33 cellular contexts compared by ENCODE assay signal in the genomic region with DNA sequence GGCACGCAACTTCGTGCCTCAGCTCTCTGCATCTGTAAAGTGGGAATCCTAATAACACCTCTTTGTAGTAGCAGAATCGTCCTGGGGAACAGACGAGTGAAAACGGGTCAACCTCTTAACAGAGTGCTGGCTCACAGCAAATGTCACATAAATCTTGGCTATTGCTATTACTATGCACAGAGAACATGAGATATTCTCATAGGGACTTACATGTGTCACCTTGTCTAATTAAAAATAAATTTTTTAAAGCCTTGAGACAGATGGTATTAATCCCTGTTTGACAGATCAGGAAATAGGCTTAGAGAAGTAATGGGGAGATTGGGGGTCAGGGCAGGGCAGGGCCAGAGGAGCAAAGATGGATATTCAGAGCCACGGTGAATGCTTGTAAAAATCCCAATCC.
"Had no signal": no experiment of that assay in that cellular context is flagged by ENCODE, and none has a peak within 500 bp of the region (broad histone marks: within the 10 kb centered on the region; RNA-seq: fewer than 3 reads in every experiment).

No MANE protein-coding gene starts in this region.

- DNase-seq: activated CD4-positive, alpha-beta memory T cell treated with anti-CD3 and anti-CD28 coated beads for 36 hours; activated CD4-positive, alpha-beta T cell treated with anti-CD3 and anti-CD28 coated beads for 36 hours; activated CD4-positive, alpha-beta T cell treated with anti-CD3 and anti-CD28 coated beads, Interleukin-2, amount 10 ng/mL, durations not matched to agents 24 days and 14 days; activated CD4-positive, CD25-positive, alpha-beta regulatory T cell; activated CD4-positive, CD25-positive, alpha-beta regulatory T cell treated with anti-CD3 and anti-CD28 coated beads, Interleukin-2, amount 50 U/mL, for 72 hours; activated CD8-positive, alpha-beta memory T cell treated with anti-CD3 and anti-CD28 coated beads, Interleukin-2, amount 10 ng/mL, durations not matched to agents 7 days and 5 days; activated CD8-positive, alpha-beta memory T cell treated with anti-CD3 and anti-CD28 coated beads, Interleukin-2, amount 50 U/mL, for 4 hours; activated CD8-positive, alpha-beta T cell treated with anti-CD3 and anti-CD28 coated beads, Interleukin-2, amount 10 ng/mL, durations not matched to agents 7 days and 5 days; activated effector memory CD4-positive, alpha-beta T cell treated with anti-CD3 and anti-CD28 coated beads, Interleukin-2, amount 50 U/mL, for 16 hours; activated naive CD4-positive, alpha-beta T cell treated with anti-CD3 and anti-CD28 coated beads for 36 hours; activated naive CD8-positive, alpha-beta T cell treated with anti-CD3 and anti-CD28 coated beads for 36 hours; activated naive CD8-positive, alpha-beta T cell treated with anti-CD3 and anti-CD28 coated beads, Interleukin-2, amount 50 U/mL, for 24 hours; activated T-cell treated with anti-CD3 and anti-CD28 coated beads, Interleukin-2, amount 50 U/mL, for 1 hour; activated T-cell treated with anti-CD3 and anti-CD28 coated beads, Interleukin-2, amount 50 U/mL, for 48 hours; adrenal gland; amygdala; body of pancreas; caudate nucleus; effector CD8-positive, alpha-beta T cell; esophagus squamous epithelium; foreskin melanocyte; heart right ventricle; T-helper 17 cell; T1000 had no signal

- H3K27ac ChIP-seq: adrenal gland, body of pancreas, epithelial cell of prostate, esophagus squamous epithelium, gastroesophageal sphincter, heart right ventricle had no signal

- H3K4me3 Mint-ChIP-seq: activated CD4-positive, alpha-beta memory T cell treated with anti-CD3 and anti-CD28 coated beads for 36 hours; activated CD4-positive, alpha-beta T cell treated with anti-CD3 and anti-CD28 coated beads for 36 hours; activated CD4-positive, alpha-beta T cell treated with anti-CD3 and anti-CD28 coated beads, Interleukin-2, amount 10 ng/mL, durations not matched to agents 24 days and 14 days; activated CD8-positive, alpha-beta memory T cell treated with anti-CD3 and anti-CD28 coated beads, Interleukin-2, amount 10 ng/mL, durations not matched to agents 7 days and 5 days; activated CD8-positive, alpha-beta T cell treated with anti-CD3 and anti-CD28 coated beads, Interleukin-2, amount 10 ng/mL, durations not matched to agents 7 days and 5 days; activated naive CD4-positive, alpha-beta T cell treated with anti-CD3 and anti-CD28 coated beads for 36 hours; activated naive CD4-positive, alpha-beta T cell treated with anti-CD3 and anti-CD28 coated beads, Interleukin-2, amount 50 U/mL, for 24 hours; activated naive CD8-positive, alpha-beta T cell treated with anti-CD3 and anti-CD28 coated beads for 36 hours; activated naive CD8-positive, alpha-beta T cell treated with anti-CD3 and anti-CD28 coated beads, Interleukin-2, amount 50 U/mL, for 24 hours; activated T-helper 1 cell treated with anti-CD3 and anti-CD28 coated beads, Interleukin-12 subunit alpha, Interleukin-12 subunit beta, Interleukin-2, Interleukin-4 antibody, amounts not matched to agents 30 ng/mL and 10 ng/mL and 1 ng/mL, durations not matched to agents 14 hours and 24 hours and 36 hours; T-helper 17 cell; T-helper 2 cell treated with Interferon-gamma antibody and Interleukin-4, amounts not matched to agents 5 μg/mL and 100 μg/mL, for 36 hours had no signal

- H3K36me3 ChIP-seq: adrenal gland, esophagus squamous epithelium, gastroesophageal sphincter, heart right ventricle had no signal

- H3K9me3 Mint-ChIP-seq: activated CD4-positive, alpha-beta memory T cell treated with anti-CD3 and anti-CD28 coated beads for 36 hours; activated CD4-positive, alpha-beta T cell treated with anti-CD3 and anti-CD28 coated beads, Interleukin-2, amount 10 ng/mL, durations not matched to agents 24 days and 14 days; activated naive CD4-positive, alpha-beta T cell treated with anti-CD3 and anti-CD28 coated beads for 36 hours; activated naive CD4-positive, alpha-beta T cell treated with anti-CD3 and anti-CD28 coated beads, Interleukin-2, amount 50 U/mL, for 24 hours; activated naive CD8-positive, alpha-beta T cell treated with anti-CD3 and anti-CD28 coated beads for 36 hours; activated naive CD8-positive, alpha-beta T cell treated with anti-CD3 and anti-CD28 coated beads, Interleukin-2, amount 50 U/mL, for 24 hours; activated T-helper 1 cell treated with anti-CD3 and anti-CD28 coated beads, Interleukin-12 subunit alpha, Interleukin-12 subunit beta, Interleukin-2, Interleukin-4 antibody, amounts not matched to agents 30 ng/mL and 10 ng/mL and 1 ng/mL, durations not matched to agents 14 hours and 24 hours and 36 hours; activated T-helper 2 cell treated with anti-CD3 and anti-CD28 coated beads, Interferon-gamma antibody, Interleukin-2, Interleukin-4, amounts not matched to agents 10 μg/mL and 5 μg/mL and 100 μg/mL, durations not matched to agents 14 hours and 24 hours and 36 hours; T-helper 2 cell treated with Interferon-gamma antibody and Interleukin-4, amounts not matched to agents 5 μg/mL and 100 μg/mL, for 36 hours had no signal

- FAIRE-seq: colon, endometrium, endothelial cell of umbilical vein had no signal

- ATAC-seq: activated CD4-positive, alpha-beta T cell treated with anti-CD3 and anti-CD28 coated beads for 36 hours; activated CD8-positive, alpha-beta memory T cell treated with anti-CD3 and anti-CD28 coated beads, Interleukin-2, amount 10 ng/mL, durations not matched to agents 7 days and 5 days; activated CD8-positive, alpha-beta T cell treated with anti-CD3 and anti-CD28 coated beads, Interleukin-2, amount 10 ng/mL, durations not matched to agents 7 days and 5 days; activated naive CD8-positive, alpha-beta T cell treated with anti-CD3 and anti-CD28 coated beads, Interleukin-2, amount 50 U/mL, for 24 hours; body of pancreas; gastroesophageal sphincter; heart right ventricle; T-helper 17 cell had no signal

- H3K4me1 Mint-ChIP-seq: activated CD4-positive, alpha-beta T cell treated with anti-CD3 and anti-CD28 coated beads for 36 hours; activated CD4-positive, alpha-beta T cell treated with anti-CD3 and anti-CD28 coated beads, Interleukin-2, amount 10 ng/mL, durations not matched to agents 24 days and 14 days; activated CD8-positive, alpha-beta memory T cell treated with anti-CD3 and anti-CD28 coated beads, Interleukin-2, amount 10 ng/mL, durations not matched to agents 7 days and 5 days; activated naive CD4-positive, alpha-beta T cell treated with anti-CD3 and anti-CD28 coated beads, Interleukin-2, amount 50 U/mL, for 24 hours; activated naive CD8-positive, alpha-beta T cell treated with anti-CD3 and anti-CD28 coated beads for 36 hours; activated naive CD8-positive, alpha-beta T cell treated with anti-CD3 and anti-CD28 coated beads, Interleukin-2, amount 50 U/mL, for 24 hours had no signal

- H3K27me3 ChIP-seq: adrenal gland, body of pancreas, esophagus squamous epithelium, gastroesophageal sphincter, heart right ventricle had no signal

- H3K4me3 ChIP-seq: adrenal gland, body of pancreas, esophagus squamous epithelium, gastroesophageal sphincter, heart right ventricle had no signal

- H3K27ac Mint-ChIP-seq: activated CD4-positive, alpha-beta memory T cell treated with anti-CD3 and anti-CD28 coated beads for 36 hours; activated CD4-positive, alpha-beta T cell treated with anti-CD3 and anti-CD28 coated beads for 36 hours; activated CD4-positive, alpha-beta T cell treated with anti-CD3 and anti-CD28 coated beads, Interleukin-2, amount 10 ng/mL, durations not matched to agents 24 days and 14 days; activated CD8-positive, alpha-beta memory T cell treated with anti-CD3 and anti-CD28 coated beads, Interleukin-2, amount 10 ng/mL, durations not matched to agents 7 days and 5 days; activated CD8-positive, alpha-beta T cell treated with anti-CD3 and anti-CD28 coated beads, Interleukin-2, amount 10 ng/mL, durations not matched to agents 7 days and 5 days; activated naive CD4-positive, alpha-beta T cell treated with anti-CD3 and anti-CD28 coated beads for 36 hours; activated naive CD4-positive, alpha-beta T cell treated with anti-CD3 and anti-CD28 coated beads, Interleukin-2, amount 50 U/mL, for 24 hours; activated naive CD8-positive, alpha-beta T cell treated with anti-CD3 and anti-CD28 coated beads for 36 hours; activated naive CD8-positive, alpha-beta T cell treated with anti-CD3 and anti-CD28 coated beads, Interleukin-2, amount 50 U/mL, for 24 hours; activated T-helper 1 cell treated with anti-CD3 and anti-CD28 coated beads, Interleukin-12 subunit alpha, Interleukin-12 subunit beta, Interleukin-2, Interleukin-4 antibody, amounts not matched to agents 30 ng/mL and 10 ng/mL and 1 ng/mL, durations not matched to agents 14 hours and 24 hours and 36 hours; activated T-helper 2 cell treated with anti-CD3 and anti-CD28 coated beads, Interferon-gamma antibody, Interleukin-2, Interleukin-4, amounts not matched to agents 10 μg/mL and 5 μg/mL and 100 μg/mL, durations not matched to agents 14 hours and 24 hours and 36 hours; T-helper 17 cell; T-helper 2 cell treated with Interferon-gamma antibody and Interleukin-4, amounts not matched to agents 5 μg/mL and 100 μg/mL, for 36 hours had no signal

- H3K9me3 ChIP-seq: adrenal gland, body of pancreas, esophagus squamous epithelium, gastroesophageal sphincter, heart right ventricle had no signal

- H3K27me3 Mint-ChIP-seq: activated CD4-positive, alpha-beta T cell treated with anti-CD3 and anti-CD28 coated beads for 36 hours; activated naive CD4-positive, alpha-beta T cell treated with anti-CD3 and anti-CD28 coated beads, Interleukin-2, amount 50 U/mL, for 24 hours; activated naive CD8-positive, alpha-beta T cell treated with anti-CD3 and anti-CD28 coated beads for 36 hours; activated naive CD8-positive, alpha-beta T cell treated with anti-CD3 and anti-CD28 coated beads, Interleukin-2, amount 50 U/mL, for 24 hours had no signal
